Comparison of ENCODE assay signal across 16 cellular contexts in genomic region chr7:104327963-104328307, GRCh38. TPM values are rescaled to one million over a fixed set of nuclear protein-coding genes. Genes with fewer than 3 reads are reported as not detected.
DNase-seq lines count a peak whose midpoint lies in the region; ATAC-seq and TF ChIP-seq lines count a peak whose summit lies in the region.
"Had no signal": no experiment of that assay in that cellular context is flagged by ENCODE, and none has a peak within 500 bp of the region (broad histone marks: within the 10 kb centered on the region; RNA-seq: fewer than 3 reads in every experiment).

No MANE protein-coding gene starts in this region.

- H3K4me3 ChIP-seq in iPS-18c (ENCODE audit: insufficient read depth, low read depth, low read length) (peak overlapping the region; percentile 44; the same call in 1 of the 2 replicates), PC-3 (ENCODE audit: low read length) (no peak overlapping the region)

- no peak overlapping the region for H2AFZ ChIP-seq in PC-3 (ENCODE audit: low read length)

- no peaks in the 10 kb centered on the region for H3K79me2 ChIP-seq in PC-3 (ENCODE audit: low read length)

- H3K9me2 ChIP-seq in PC-3 (replicated peaks; ENCODE audit: low read length): no peaks in the 10 kb centered on the region

- H3K36me3 ChIP-seq in PC-3 (ENCODE audit: low read depth, low read length): no peaks in the 10 kb centered on the region

- no peaks in the 10 kb centered on the region for H3K9me3 Mint-ChIP-seq in stimulated activated memory B cell treated with anti-CD40 and anti-IgM and Interleukin-4, amounts not matched to agents 10 μg/mL and 1 μg/mL and 100 μg/mL, for 72 hours
- H3K9me3 Mint-ChIP-seq: dendritic cell treated with granulocyte-macrophage colony-stimulating factor and Interleukin-4, amounts not matched to agents 40 ng/mL and 50 ng/mL, for 4 days had no signal

- H3F3A ChIP-seq in PC-3 (ENCODE audit: low read length, unreplicated experiment): no peaks in the 10 kb centered on the region

- POLR2A ChIA-PET in PC-3 (lab: Charles Lee; ENCODE audit: unreplicated experiment): no interaction called here

- no peak overlapping the region for H3K4me3 Mint-ChIP-seq in stimulated activated memory B cell treated with anti-CD40 and anti-IgM and Interleukin-4, amounts not matched to agents 10 μg/mL and 1 μg/mL and 100 μg/mL, for 72 hours
- H3K4me3 Mint-ChIP-seq: activated CD4-positive, alpha-beta T cell treated with anti-CD3 and anti-CD28 coated beads for 36 hours; dendritic cell treated with granulocyte-macrophage colony-stimulating factor and Interleukin-4, amounts not matched to agents 40 ng/mL and 50 ng/mL, for 4 days had no signal

- intact Hi-C loops in PC-3 (cut with micrococcal nuclease): no loop called here
- intact Hi-C loops in left cardiac atrium (cut with DNase I): no loop called here

- H3K9ac ChIP-seq in PC-3 (ENCODE audit: low read length): no peak overlapping the region

- no peaks in the 10 kb centered on the region for H4K20me1 ChIP-seq in PC-3 (ENCODE audit: low read length)

- H3K4me1 Mint-ChIP-seq in stimulated activated memory B cell treated with anti-CD40 and anti-IgM and Interleukin-4, amounts not matched to agents 10 μg/mL and 1 μg/mL and 100 μg/mL, for 72 hours: peaks cover 6% of the 10 kb centered on the region

- TF ChIP-seq CTCF in PC-3 (conservative IDR thresholded peaks at IDR 0.05; ENCODE audit: low read depth, low read length): no peak

- peak; percentile 17 for ATAC-seq in stimulated activated memory B cell treated with anti-CD40 and anti-IgM and Interleukin-4, amounts not matched to agents 10 μg/mL and 1 μg/mL and 100 μg/mL, for 72 hours
- no peak for ATAC-seq in HG03442 (IDR thresholded peaks at IDR 0.05; ENCODE audit: unreplicated experiment)
- ATAC-seq in PC-3: no peak; the same call in 1 of the 2 replicates
- ATAC-seq in left cardiac atrium: no peak
- ATAC-seq: naive thymus-derived CD8-positive, alpha-beta T cell had no signal

- peaks cover 62% of the 10 kb centered on the region for H3K27me3 ChIP-seq in PC-3 (ENCODE audit: low read length)

- DNase-seq in NCI-H1417 (lab: John Stamatoyannopoulos, UW): peak in 2 of 3 experiments; percentile 60 to 72
- no peak for DNase-seq in NCI-H1417 treated with DMSO at 0.1 percent for 48 hours (lab: John Stamatoyannopoulos, UW)
- DNase-seq in amniotic epithelial cell (ENCODE audit: low read depth): peak; percentile 0
- no peak for DNase-seq in PC-3
- no peak for DNase-seq in left cardiac atrium
- DNase-seq: 8988T; activated T-cell treated with anti-CD3 and anti-CD28 coated beads, Interleukin-2, amount 50 U/mL, for 1 hour; kidney glomerular epithelial cell; MM.1S; naive thymus-derived CD8-positive, alpha-beta T cell had no signal

- no peaks in the 10 kb centered on the region for H3K4me1 ChIP-seq in PC-3 (ENCODE audit: insufficient read depth, low read length)

- no TSS peak for BruUV-seq in PC-3 (replicated peaks; lab: Mats Ljungman, UMichigan)

- no peaks in the 10 kb centered on the region for H3K36me3 Mint-ChIP-seq in stimulated activated memory B cell treated with anti-CD40 and anti-IgM and Interleukin-4, amounts not matched to agents 10 μg/mL and 1 μg/mL and 100 μg/mL, for 72 hours

- H3K27me3 Mint-ChIP-seq in stimulated activated memory B cell treated with anti-CD40 and anti-IgM and Interleukin-4, amounts not matched to agents 10 μg/mL and 1 μg/mL and 100 μg/mL, for 72 hours: peaks cover 46% of the 10 kb centered on the region

- H3K9me3 ChIP-seq in iPS-18c (ENCODE audit: control insufficient read depth, insufficient read depth, low read length): no peaks in the 10 kb centered on the region
- H3K9me3 ChIP-seq in PC-3 (ENCODE audit: low read length): no peaks in the 10 kb centered on the region

- no peak overlapping the region for H3K27ac ChIP-seq in PC-3 (ENCODE audit: low read length)

- H3K4me2 ChIP-seq in PC-3 (ENCODE audit: low read length): no peak overlapping the region

- CTCF ChIA-PET in PC-3 (lab: Charles Lee): no interaction called here

- H3K27ac Mint-ChIP-seq in stimulated activated memory B cell treated with anti-CD40 and anti-IgM and Interleukin-4, amounts not matched to agents 10 μg/mL and 1 μg/mL and 100 μg/mL, for 72 hours: no peak overlapping the region
- H3K27ac Mint-ChIP-seq: activated CD4-positive, alpha-beta T cell treated with anti-CD3 and anti-CD28 coated beads for 36 hours; dendritic cell treated with granulocyte-macrophage colony-stimulating factor and Interleukin-4, amounts not matched to agents 40 ng/mL and 50 ng/mL, for 4 days; naive thymus-derived CD8-positive, alpha-beta T cell had no signal

RNA-seq across cellular contexts. Expression of gene LHFPL3, which starts 0.5 kb away (rescaled TPM):
- total RNA-seq in PC-3 (2014; rRNA removed) (not detected in 2 replicates), left cardiac atrium (not detected)
- total RNA-seq: activated CD4-positive, alpha-beta T cell treated with anti-CD3 and anti-CD28 coated beads for 36 hours; naive thymus-derived CD8-positive, alpha-beta T cell; skeletal muscle tissue had no signal

Comparison
In these comparisons a context has a peak if more than half of its experiments do, and no peak if none do; other contexts are left out.
1. DNase-seq: peak in NCI-H1417 (2 of 3) and amniotic epithelial cell (single experiment); none in NCI-H1417 treated with DMSO at 0.1 percent for 48 hours (single experiment), PC-3 (single experiment) and left cardiac atrium (single experiment).